ENCODE assay signal across 10 cellular contexts in genomic region chr3:151890721-151891141, GRCh38. TPM values are rescaled to one million over a fixed set of nuclear protein-coding genes. Genes with fewer than 3 reads are reported as not detected.
DNase-seq lines count a peak whose midpoint lies in the region; ATAC-seq and TF ChIP-seq lines count a peak whose summit lies in the region.
"Had no signal": no experiment of that assay in that cellular context is flagged by ENCODE, and none has a peak within 500 bp of the region (broad histone marks: within the 10 kb centered on the region; RNA-seq: fewer than 3 reads in every experiment).

No MANE protein-coding gene starts in this region.

- peaks cover 12% of the 10 kb centered on the region for H3K4me1 Mint-ChIP-seq in stimulated activated effector memory CD8-positive, alpha-beta T cell treated with anti-CD3 and anti-CD28 coated beads, Interleukin-12 subunit alpha, Interleukin-12 subunit beta, amount 100 ng/mL, for 72 hours

- in situ Hi-C loops in ACHN (cut with HindIII; ENCODE audit: low pct_ligation_motif_present, low pct_unique_long_range_greater_than_20kb, low sequenced_read_pairs): no loop called here

- no peak for TF ChIP-seq CTCF in GM20000 (IDR thresholded peaks at IDR 0.05; ENCODE audit: extremely low read depth, missing control alignments)

- no peak for DNase-seq in activated CD4-positive, CD25-positive, alpha-beta regulatory T cell treated with anti-CD3 and anti-CD28 coated beads, Interleukin-2, amount 50 U/mL, for 72 hours
- peak; percentile 96 for DNase-seq in NOMO-1 treated with DMSO at 0.1 percent for 48 hours (lab: John Stamatoyannopoulos, UW; ENCODE audit: unreplicated experiment)
- DNase-seq in stimulated activated effector memory CD8-positive, alpha-beta T cell treated with anti-CD3 and anti-CD28 coated beads, Interleukin-12 subunit alpha, Interleukin-12 subunit beta, amount 100 ng/mL, for 72 hours (ENCODE audit: low spot score in 2 of 2): no peak
- no peak for DNase-seq in mucosa of gallbladder (ENCODE audit: low spot score)
- DNase-seq in GM20000 (ENCODE audit: low spot score): no peak
- no peak for DNase-seq in ACHN
- DNase-seq: posterior cingulate gyrus, upper lobe of left lung had no signal

- no peak overlapping the region for H3K4me3 Mint-ChIP-seq in stimulated activated effector memory CD8-positive, alpha-beta T cell treated with anti-CD3 and anti-CD28 coated beads, Interleukin-12 subunit alpha, Interleukin-12 subunit beta, amount 100 ng/mL, for 72 hours

- H3K36me3 Mint-ChIP-seq in stimulated activated effector memory CD8-positive, alpha-beta T cell treated with anti-CD3 and anti-CD28 coated beads, Interleukin-12 subunit alpha, Interleukin-12 subunit beta, amount 100 ng/mL, for 72 hours: no peaks in the 10 kb centered on the region

- H3K9me3 Mint-ChIP-seq in stimulated activated effector memory CD8-positive, alpha-beta T cell treated with anti-CD3 and anti-CD28 coated beads, Interleukin-12 subunit alpha, Interleukin-12 subunit beta, amount 100 ng/mL, for 72 hours: no peaks in the 10 kb centered on the region

- no peak overlapping the region for H3K27ac Mint-ChIP-seq in stimulated activated effector memory CD8-positive, alpha-beta T cell treated with anti-CD3 and anti-CD28 coated beads, Interleukin-12 subunit alpha, Interleukin-12 subunit beta, amount 100 ng/mL, for 72 hours

- peak; percentile 25 to 38 for ATAC-seq in activated CD4-positive, CD25-positive, alpha-beta regulatory T cell treated with anti-CD3 and anti-CD28 coated beads, Interleukin-2, amount 50 U/mL, for 24 hours
- ATAC-seq in HG03432 (IDR thresholded peaks at IDR 0.05; ENCODE audit: unreplicated experiment): peak; percentile 71
- peak; percentile 81 for ATAC-seq in stimulated activated effector memory CD8-positive, alpha-beta T cell treated with anti-CD3 and anti-CD28 coated beads, Interleukin-12 subunit alpha, Interleukin-12 subunit beta, amount 100 ng/mL, for 72 hours

RNA-seq across cellular contexts. Expression of gene SUCNR1, which starts 17.3 kb away (rescaled TPM):
- total RNA-seq in mucosa of gallbladder: 0.69 TPM
